Comparison of ENCODE assay signal across 8 cellular contexts in the genomic region with DNA sequence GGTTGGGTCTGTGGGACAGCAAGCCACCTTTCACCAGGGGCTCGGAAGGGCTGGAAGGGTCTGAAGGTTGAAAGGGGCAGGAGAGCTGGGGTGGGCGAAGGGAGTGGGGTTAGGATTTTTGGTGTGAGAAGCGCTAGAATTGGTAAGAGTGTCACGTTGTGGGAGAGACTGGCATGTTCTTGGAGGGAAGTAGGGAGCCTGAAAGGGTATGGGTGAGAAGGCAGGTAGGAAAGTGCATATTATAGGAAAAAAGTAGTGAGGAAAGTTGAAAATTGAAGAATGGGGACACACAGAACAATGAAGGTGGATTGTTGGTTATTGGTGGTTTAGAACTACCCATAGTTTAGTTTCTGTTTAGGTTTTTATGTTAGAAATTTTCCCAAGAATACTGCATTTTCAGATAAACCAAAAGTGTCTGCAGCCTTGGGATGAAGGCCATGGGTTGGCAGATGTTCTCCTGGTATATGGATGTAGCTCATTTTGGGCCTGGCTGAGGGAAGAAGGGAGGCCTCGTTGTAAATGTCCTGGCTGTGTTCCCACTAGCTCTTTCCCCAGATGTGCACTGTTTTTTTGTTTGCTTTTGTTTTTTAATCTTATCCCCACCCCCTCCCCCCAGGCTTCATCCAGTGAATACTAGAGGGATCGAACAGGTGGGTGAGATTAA. TPM values are rescaled to one million over a fixed set of nuclear protein-coding genes. Genes with fewer than 3 reads are reported as not detected.
DNase-seq lines count a peak whose midpoint lies in the region; ATAC-seq and TF ChIP-seq lines count a peak whose summit lies in the region.

No MANE protein-coding gene starts in this region.

- peaks cover 0 to 7% (median 0%) of the 10 kb centered on the region in 3 experiments for H3K36me3 ChIP-seq in naive thymus-derived CD4-positive, alpha-beta T cell (ENCODE audit: control insufficient read depth in 2 of 3, insufficient read depth in 3 of 3, low read length in 3 of 3)

- CTCF ChIA-PET in naive thymus-derived CD4-positive, alpha-beta T cell (lab: Charles Lee): interaction anchor here (0.6 to 4.5 kb wide), 7 partner anchors 7 to 98 kb away, joined by 3 to 56 read pairs (median 4); no protein-coding TSS in a partner anchor

- peak overlapping the region; percentile 87 for H3K4me3 Mint-ChIP-seq in central memory CD8-positive, alpha-beta T cell
- H3K4me3 Mint-ChIP-seq in naive thymus-derived CD4-positive, alpha-beta T cell: peak overlapping the region; percentile 78 to 97 (median 90)

- ATAC-seq in central memory CD8-positive, alpha-beta T cell (replicated peaks; ENCODE audit: extremely low read depth, poor library complexity, severe bottlenecking): no peak
- ATAC-seq in naive thymus-derived CD4-positive, alpha-beta T cell: no peak
- ATAC-seq in HG03469 (IDR thresholded peaks at IDR 0.05; ENCODE audit: unreplicated experiment) (no peak), GM19351 (IDR thresholded peaks at IDR 0.05; ENCODE audit: unreplicated experiment) (no peak)

- no peaks in the 10 kb centered on the region for H3K9me3 Mint-ChIP-seq in central memory CD8-positive, alpha-beta T cell
- H3K9me3 Mint-ChIP-seq in naive thymus-derived CD4-positive, alpha-beta T cell: no peaks in the 10 kb centered on the region

- POLR2A ChIA-PET in naive thymus-derived CD4-positive, alpha-beta T cell (lab: Charles Lee): interaction anchor here (0.6 to 0.7 kb wide), 2 partner anchors 11 to 86 kb away, joined by 3 to 4 read pairs; no protein-coding TSS in a partner anchor

- DNase-seq in AG10803 (ENCODE audit: low read depth): peak; percentile 22
- peak; percentile 2 for DNase-seq in KG1 (lab: John Stamatoyannopoulos, UW)
- DNase-seq in central memory CD8-positive, alpha-beta T cell (ENCODE audit: low spot score in 2 of 2): no peak
- no peak for DNase-seq in naive thymus-derived CD4-positive, alpha-beta T cell
- no peak for DNase-seq in erythroblast (lab: John Stamatoyannopoulos, UW)
- DNase-seq in dedifferentiated amniotic fluid mesenchymal stem cell (ENCODE audit: extremely low spot score): no peak

- no peak for TF ChIP-seq POLR2A in erythroblast (IDR thresholded peaks at IDR 0.05; ENCODE audit: low read length)

- H3K36me3 Mint-ChIP-seq in central memory CD8-positive, alpha-beta T cell (ENCODE audit: insufficient read depth): peaks cover 13% of the 10 kb centered on the region
- peaks cover under 1 to 15% (median 1%) of the 10 kb centered on the region in 5 donors for H3K36me3 Mint-ChIP-seq in naive thymus-derived CD4-positive, alpha-beta T cell

- peaks cover 40% of the 10 kb centered on the region for H3K4me1 Mint-ChIP-seq in central memory CD8-positive, alpha-beta T cell
- peaks cover 34 to 60% (median 56%) of the 10 kb centered on the region in 7 donors for H3K4me1 Mint-ChIP-seq in naive thymus-derived CD4-positive, alpha-beta T cell

- no peak for TF ChIP-seq CTCF in AG10803 (conservative IDR thresholded peaks at IDR 0.05; ENCODE audit: low read length)

- H3K27me3 Mint-ChIP-seq in central memory CD8-positive, alpha-beta T cell: no peaks in the 10 kb centered on the region
- H3K27me3 Mint-ChIP-seq in naive thymus-derived CD4-positive, alpha-beta T cell: no peaks in the 10 kb centered on the region

- H3K4me3 ChIP-seq in AG10803 (ENCODE audit: low read length): peak overlapping the region; percentile 84
- peak overlapping the region; percentile 55 for H3K4me3 ChIP-seq in naive thymus-derived CD4-positive, alpha-beta T cell (ENCODE audit: low read length)

- H3K4me1 ChIP-seq in naive thymus-derived CD4-positive, alpha-beta T cell (ENCODE audit: control insufficient read depth in 2 of 2, insufficient read depth in 2 of 2, low read length in 2 of 2): peaks cover 17 to 27% of the 10 kb centered on the region in 2 donors

- no peaks in the 10 kb centered on the region for H3K27me3 ChIP-seq in naive thymus-derived CD4-positive, alpha-beta T cell (ENCODE audit: control insufficient read depth in 2 of 2, insufficient read depth in 2 of 2, low read length in 2 of 2)

- intact Hi-C loops in naive thymus-derived CD4-positive, alpha-beta T cell (cut with micrococcal nuclease): loop anchor here (2.0 to 10.0 kb wide), 10 partner anchors 459 to 1891 kb away; a partner anchor contains a TSS

- H3K9me3 ChIP-seq in naive thymus-derived CD4-positive, alpha-beta T cell (ENCODE audit: control insufficient read depth in 2 of 3, low read length in 3 of 3): no peaks in the 10 kb centered on the region

- H3K27ac Mint-ChIP-seq in central memory CD8-positive, alpha-beta T cell (ENCODE audit: low read depth): peak overlapping the region; percentile 85
- peak overlapping the region in 8 of 9 donors; percentile 65 to 91 (median 81) for H3K27ac Mint-ChIP-seq in naive thymus-derived CD4-positive, alpha-beta T cell

- H3K27ac ChIP-seq in naive thymus-derived CD4-positive, alpha-beta T cell (ENCODE audit: low read depth, low read length): peak overlapping the region; percentile 83

RNA-seq across cellular contexts. Expression of a gene that starts 1.2 kb away (rescaled TPM):
- 10 to 100 TPM in 1 of 5 experiments, 1 to 10 TPM in 4; 6.2 to 20.3 (median 7.8) TPM for total RNA-seq in naive thymus-derived CD4-positive, alpha-beta T cell
- polyA plus RNA-seq in naive thymus-derived CD4-positive, alpha-beta T cell: 10 to 100 TPM in 1 of 2 donors, 1 to 10 TPM in 1; 7.7 to 13.8 TPM

RNA-seq across cellular contexts. Expression of a gene that starts 1.8 kb away (rescaled TPM):
- 10 to 100 TPM; 17.5 to 59.9 (median 41.3) TPM for total RNA-seq in naive thymus-derived CD4-positive, alpha-beta T cell
- polyA plus RNA-seq in naive thymus-derived CD4-positive, alpha-beta T cell: 10 to 100 TPM; 38.0 to 53.7 TPM

RNA-seq across cellular contexts. Expression of a gene that starts 53.3 kb away (rescaled TPM):
- total RNA-seq in naive thymus-derived CD4-positive, alpha-beta T cell: not detected
- polyA plus RNA-seq in naive thymus-derived CD4-positive, alpha-beta T cell: not detected

RNA-seq across cellular contexts. Expression of a gene that starts 57.7 kb away (rescaled TPM):
- 10 to 100 TPM; 10.5 to 18.0 (median 16.3) TPM for total RNA-seq in naive thymus-derived CD4-positive, alpha-beta T cell
- 10 to 100 TPM; 20.6 to 27.4 TPM for polyA plus RNA-seq in naive thymus-derived CD4-positive, alpha-beta T cell

Comparison
In these comparisons a context has a peak if more than half of its experiments do, and no peak if none do; other contexts are left out.
1. DNase-seq: peak in AG10803 (single experiment) and KG1 (single experiment); none in central memory CD8-positive, alpha-beta T cell (0 of 2), naive thymus-derived CD4-positive, alpha-beta T cell (0 of 9), erythroblast (0 of 2) and dedifferentiated amniotic fluid mesenchymal stem cell (single experiment).